8 cellular contexts compared by ENCODE assay signal in the genomic region with DNA sequence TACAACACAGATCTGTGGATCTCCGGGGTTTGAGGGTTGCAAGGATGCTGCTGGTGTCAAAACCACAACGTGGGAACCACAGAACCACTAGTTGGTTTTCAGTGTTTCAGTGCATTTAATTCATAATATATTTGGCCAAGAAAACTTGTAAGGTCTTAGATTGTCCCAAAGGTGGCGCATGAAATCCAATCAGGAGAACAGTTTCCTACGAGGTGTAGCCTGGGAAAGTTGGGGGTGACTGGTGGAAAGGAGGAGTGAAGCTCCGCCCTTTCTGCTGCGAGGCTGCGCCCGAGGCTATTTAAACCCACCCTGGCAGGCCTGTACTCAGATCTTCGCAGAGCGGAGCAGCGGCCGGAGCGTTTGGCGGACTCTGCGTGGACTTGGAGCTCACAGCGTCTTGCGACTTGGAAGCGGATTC. TPM values are rescaled to one million over a fixed set of nuclear protein-coding genes. Genes with fewer than 3 reads are reported as not detected.
DNase-seq lines count a peak whose midpoint lies in the region; TF ChIP-seq lines count a peak whose summit lies in the region.
"Not testable (repeated sequence)": the region's sequence is repeated elsewhere in the genome, so short reads cannot be mapped to it uniquely, and the experiment has no call there.

No MANE protein-coding gene starts in this region.

- not testable (repeated sequence) for TF ChIP-seq CTCF in colonic mucosa (IDR thresholded peaks at IDR 0.05); right atrium auricular region (IDR thresholded peaks at IDR 0.05)

- not testable (repeated sequence) for H3K27ac ChIP-seq in colonic mucosa, right atrium auricular region

- not testable (repeated sequence) for H3K27me3 ChIP-seq in colonic mucosa, right atrium auricular region

- intact Hi-C loops in colonic mucosa (cut with DNase I), result not testable (repeated sequence)

- H3K4me1 ChIP-seq in colonic mucosa, right atrium auricular region: not testable (repeated sequence)

- H3K36me3 ChIP-seq in colonic mucosa, right atrium auricular region: not testable (repeated sequence)

- peak; percentile 14 for DNase-seq in Ammon's horn (ENCODE audit: low spot score)
- peak; percentile 73 for DNase-seq in HT-29 (ENCODE audit: low spot score)
- peak in 3 of 5 donors; percentile 14 to 23 (median 17) for DNase-seq in T-helper 1 cell
- DNase-seq in activated T-cell treated with anti-CD3 and anti-CD28 coated beads, Interleukin-2, amount 50 U/mL, for 48 hours, result peak; percentile 31 to 42
- DNase-seq in colonic mucosa, result peak; percentile 74
- peak; percentile 91 for DNase-seq in right atrium auricular region (ENCODE audit: low spot score)
- DNase-seq in myocyte (ENCODE audit: low read depth), result peak; percentile 27
- peak; percentile 30 to 40 for DNase-seq in stimulated activated CD4-positive, alpha-beta T cell treated with anti-CD3 and anti-CD28 coated beads, Interleukin-4, amount 100 ng/mL, for 4 hours

- H3K4me3 ChIP-seq in colonic mucosa, right atrium auricular region: not testable (repeated sequence)

- not testable (repeated sequence) for H3K9ac ChIP-seq in colonic mucosa (ENCODE audit: low read depth in 2 of 2, low read length in 2 of 2)

- not testable (repeated sequence) for H3K9me3 ChIP-seq in colonic mucosa, right atrium auricular region

RNA-seq across cellular contexts. Expression of gene PSMD14, which starts 27.3 kb away (rescaled TPM):
- total RNA-seq in HT-29 (2014; rRNA removed; shearing (Covaris generic)), result 49.5 and 53.8 TPM in 2 replicates
- total RNA-seq in colonic mucosa (10 to 100 TPM; 35.6 to 58.6 TPM), right atrium auricular region (10 to 100 TPM; 25.3 to 33.3 TPM), myocyte (107 and 108 TPM in 2 replicates)
- polyA plus RNA-seq in myocyte (2012), result 45.9 TPM

Comparison
In these comparisons a context has a peak if more than half of its experiments do, and no peak if none do; other contexts are left out.
1. DNase-seq: peak in every context shown above with its lines; median percentile 91 in right atrium auricular region; 74 in colonic mucosa; 73 in HT-29; 36 in activated T-cell treated with anti-CD3 and anti-CD28 coated beads, Interleukin-2, amount 50 U/mL, for 48 hours; 35 in stimulated activated CD4-positive, alpha-beta T cell treated with anti-CD3 and anti-CD28 coated beads, Interleukin-4, amount 100 ng/mL, for 4 hours; 27 in myocyte; 17 in T-helper 1 cell; 14 in Ammon's horn.